21 cellular contexts compared by ENCODE assay signal in the genomic region with DNA sequence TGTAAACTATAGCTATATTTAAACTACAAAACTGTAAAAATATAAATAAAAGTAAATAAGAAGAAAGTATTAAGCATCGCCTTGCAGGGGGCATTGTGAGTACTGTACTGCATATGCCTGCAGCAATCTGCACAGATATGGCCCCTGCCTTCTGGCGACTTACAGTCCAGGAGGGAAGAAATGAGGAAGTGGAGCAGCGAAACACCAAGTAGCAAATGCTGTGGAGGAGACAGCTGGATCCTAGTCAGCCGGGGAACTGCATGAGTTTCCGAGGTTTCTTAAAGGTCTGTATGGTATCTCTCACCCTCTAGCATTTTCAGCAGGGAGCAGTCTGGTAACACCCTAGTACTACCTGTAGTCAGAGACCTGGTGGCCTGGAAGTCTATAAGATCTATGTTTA.
A peak's percentile ranks its signal among the peaks of the same experiment; 100 is the strongest.
DNase-seq lines count a peak whose midpoint lies in the region; ATAC-seq, FAIRE-seq and TF ChIP-seq lines count a peak whose summit lies in the region.
"Had no signal": no experiment of that assay in that cellular context is flagged by ENCODE, and none has a peak within 500 bp of the region (broad histone marks: within the 10 kb centered on the region; RNA-seq: fewer than 3 reads in every experiment).

No MANE protein-coding gene starts in this region.

- no peaks in the 10 kb centered on the region; the same call in 1 of the 2 replicates for H3K23me2 ChIP-seq in H1 (ENCODE audit: low read depth, low read length)

- TF ChIP-seq RAD21 in H1 (IDR thresholded peaks at IDR 0.05 in 1 of 2, conservative IDR thresholded peaks at IDR 0.05 in 1 of 2; ENCODE audit: low read depth in 2 of 2, low read length in 2 of 2) = no peak

- DNase-seq in GM19239 (ENCODE audit: insufficient read length, low spot score) (no peak), NB4 (ENCODE audit: low read depth) (peak; percentile 56), H1 (ENCODE audit: low read depth in 1 of 2, low spot score in 2 of 2) (no peak), sigmoid colon (no peak), DMS53 treated with DMSO at 0.1 percent for 48 hours (lab: John Stamatoyannopoulos, UW; ENCODE audit: unreplicated experiment) (no peak), esophagus muscularis mucosa (ENCODE audit: extremely low spot score) (no peak), SW 1271 (lab: John Stamatoyannopoulos, UW) (no peak)
- DNase-seq: BE2C; CD8-positive, alpha-beta memory T cell; DMS79 treated with DMSO at 0.1 percent for 48 hours; H7; NCI-H1048; NCI-H1436 treated with DMSO at 0.1 percent for 48 hours; NCI-H2029 treated with DMSO at 0.1 percent for 48 hours; NCI-H510A; NCI-H774; T-helper 17 cell had no signal

- no peaks in the 10 kb centered on the region for H3K79me1 ChIP-seq in H1 (ENCODE audit: low read depth, low read length)

- H2BK15ac ChIP-seq in H1 (ENCODE audit: low read length) = no peak overlapping the region

- no peak overlapping the region for H3K4me2 ChIP-seq in H1 (ENCODE audit: insufficient read depth in 1 of 2, low read depth in 2 of 2, low read length in 2 of 2)

- TF ChIP-seq POLR2A in NB4 (IDR thresholded peaks at IDR 0.05; ENCODE audit: extremely low read depth, insufficient read length) (no peak), H1 (IDR thresholded peaks at IDR 0.05; ENCODE audit: control extremely low read depth in 1 of 2, low read depth in 2 of 2, low read length in 2 of 2) (no peak), sigmoid colon (IDR thresholded peaks at IDR 0.05) (no peak), esophagus muscularis mucosa (IDR thresholded peaks at IDR 0.05; ENCODE audit: low read depth) (no peak)

- H2BK5ac ChIP-seq in H1 (ENCODE audit: low read depth, low read length) = no peak overlapping the region

- H3K9ac ChIP-seq in H1 (replicated peaks in 1 of 4; ENCODE audit: extremely low read depth in 1 of 4, low read depth in 3 of 4, low read length in 3 of 4) = no peak overlapping the region

- CTCF ChIA-PET in H1 (lab: Charles Lee; ENCODE audit: partially characterized antibody) = interaction anchor here (1.0 to 1.3 kb wide), 3 partner anchors 18 to 88 kb away, joined by 3 to 4 read pairs (median 3); no protein-coding TSS in a partner anchor

- H3K4me1 ChIP-seq in H1 (replicated peaks in 1 of 4; ENCODE audit: control insufficient read depth in 3 of 4, insufficient read depth in 4 of 4, low read length in 3 of 4) = peaks cover 9 to 18% (median 13%) of the 10 kb centered on the region in 4 experiments
- H3K4me1 ChIP-seq in sigmoid colon = peaks cover 0 to 73% (median 64%) of the 10 kb centered on the region in 4 donors
- H3K4me1 ChIP-seq in esophagus muscularis mucosa = peaks cover 23 to 61% (median 55%) of the 10 kb centered on the region in 4 donors
- H3K4me1 ChIP-seq: BE2C had no signal

- no peak overlapping the region for H3K56ac ChIP-seq in H1 (replicated peaks; ENCODE audit: insufficient read length, low read depth, low read length)

- no peak overlapping the region for H4K8ac ChIP-seq in H1 (ENCODE audit: extremely low read depth, insufficient read depth, low read length)

- FAIRE-seq in GM19239 (lab: Jason Lieb, UNC) = peak; percentile 56
- no peak for FAIRE-seq in H1 (lab: Jason Lieb, UNC)
- FAIRE-seq: D721Med, GM12892 had no signal

- no peak overlapping the region for H3K27ac ChIP-seq in H1 (ENCODE audit: low read depth, low read length)
- peak overlapping the region in 3 of 4 donors; percentile 76 to 82 (median 81) for H3K27ac ChIP-seq in sigmoid colon
- H3K27ac ChIP-seq in esophagus muscularis mucosa (replicated peaks in 1 of 4) = peak overlapping the region in 1 of 4 donors; percentile 31

- H4K5ac ChIP-seq in H1 (ENCODE audit: insufficient read length, low read depth, low read length) = no peak overlapping the region

- peak overlapping the region; percentile 15 for H2BK120ac ChIP-seq in H1 (replicated peaks; ENCODE audit: low read depth, low read length)

- no peak overlapping the region for H2AFZ ChIP-seq in H1 (ENCODE audit: low read length)

- H3K4ac ChIP-seq in H1 (replicated peaks; ENCODE audit: insufficient read length, low read depth, low read length) = no peak overlapping the region

- no peak overlapping the region for H2BK12ac ChIP-seq in H1 (ENCODE audit: low read depth, low read length)

- no peak overlapping the region for H4K91ac ChIP-seq in H1 (replicated peaks; ENCODE audit: insufficient read length, low read length)

- no peaks in the 10 kb centered on the region for H4K20me1 ChIP-seq in H1 (replicated peaks in 1 of 2; ENCODE audit: control insufficient read depth in 1 of 2, insufficient read depth in 2 of 2, low read length in 2 of 2)

- no peak overlapping the region for H3K18ac ChIP-seq in H1 (ENCODE audit: extremely low read depth, low read length)

- WGBS in H1 (ENCODE audit: extremely low coverage in 1 of 2, insufficient coverage in 1 of 2, insufficient read length in 1 of 2, insufficient replicate concordance in 2 of 2, low coverage in 1 of 2, low lambda C conversion rate in 2 of 2, missing lambda C conversion rate in 1 of 2), 2 experiments = 89% methylated on average over 5 of the region's 5 CpGs; no CpG with 5 or more reads in 1 of the 2 experiments
- 66 to 85% methylated on average over 5 of the region's 5 CpGs for WGBS in sigmoid colon, 2 donors
- 72% methylated on average over 5 of the region's 5 CpGs for WGBS in esophagus muscularis mucosa

- TF ChIP-seq EP300 in H1 (IDR thresholded peaks at IDR 0.05; ENCODE audit: borderline replicate concordance in 1 of 2, low read depth in 2 of 2, low read length in 2 of 2) (no peak), sigmoid colon (IDR thresholded peaks at IDR 0.05) (no peak), esophagus muscularis mucosa (IDR thresholded peaks at IDR 0.05) (no peak)

- H3K27me3 ChIP-seq in H1 (replicated peaks in 1 of 4; ENCODE audit: control insufficient read depth in 3 of 4, extremely low read depth in 1 of 4, insufficient read depth in 3 of 4, low read length in 3 of 4) = no peaks in the 10 kb centered on the region
- no peaks in the 10 kb centered on the region for H3K27me3 ChIP-seq in sigmoid colon
- H3K27me3 ChIP-seq in esophagus muscularis mucosa = no peaks in the 10 kb centered on the region

- no peaks in the 10 kb centered on the region for H3K79me2 ChIP-seq in H1 (ENCODE audit: control insufficient read depth in 1 of 2, insufficient read depth in 2 of 2, low read length in 2 of 2)

- H2BK20ac ChIP-seq in H1 (ENCODE audit: low read length) = 0 out of 2 replicates have a peak overlapping the region, but pooled peaks have one; percentile 87

- no peak overlapping the region for H2AK5ac ChIP-seq in H1 (ENCODE audit: low read depth, low read length)

- H3K9me3 ChIP-seq in H1 (ENCODE audit: insufficient read depth in 2 of 2, low read depth in 1 of 2, low read length in 1 of 2) (peaks cover 0 to 4% of the 10 kb centered on the region in 2 experiments; a peak in 1 of 4 replicates), sigmoid colon (peaks cover 0 to 3% (median 0%) of the 10 kb centered on the region in 4 donors), esophagus muscularis mucosa (no peaks in the 10 kb centered on the region)
- H3K9me3 ChIP-seq: BE2C had no signal

- no peak overlapping the region for H3K4me3 ChIP-seq in NB4 (ENCODE audit: low read depth, low read length)
- no peak overlapping the region for H3K4me3 ChIP-seq in H1 (ENCODE audit: extremely low read depth in 1 of 4, insufficient read depth in 2 of 4, low read depth in 3 of 4, low read length in 4 of 4)
- no peak overlapping the region for H3K4me3 ChIP-seq in sigmoid colon
- H3K4me3 ChIP-seq in esophagus muscularis mucosa = no peak overlapping the region

- no peak overlapping the region for H3K23ac ChIP-seq in H1 (ENCODE audit: insufficient read length)

- ATAC-seq in GM18517 (IDR thresholded peaks at IDR 0.05; ENCODE audit: unreplicated experiment) = no peak
- ATAC-seq: Right ventricle myocardium inferior, T-helper 17 cell had no signal

- intact Hi-C loops in sigmoid colon (cut with DNase I) (loop anchor here (10.0 kb wide), 1 partner anchor 185 kb away; no protein-coding TSS in a partner anchor), esophagus muscularis mucosa (cut with DNase I) (no loop called here)

- H3K14ac ChIP-seq in H1 (ENCODE audit: insufficient read length) = no peak overlapping the region

- no peak for TF ChIP-seq CTCF in NB4 (IDR thresholded peaks at IDR 0.05; ENCODE audit: low read depth, low read length)
- no peak for TF ChIP-seq CTCF in H1 (IDR thresholded peaks at IDR 0.05; ENCODE audit: control extremely low read depth in 1 of 3, insufficient read depth in 1 of 3, low read depth in 1 of 3, low read length in 3 of 3)
- TF ChIP-seq CTCF in sigmoid colon (IDR thresholded peaks at IDR 0.05) = no peak
- no peak for TF ChIP-seq CTCF in esophagus muscularis mucosa (IDR thresholded peaks at IDR 0.05)

- H3K36me3 ChIP-seq in H1 (ENCODE audit: control insufficient read depth in 2 of 4, insufficient read depth in 4 of 4, low read length in 3 of 4) (no peaks in the 10 kb centered on the region), sigmoid colon (no peaks in the 10 kb centered on the region), esophagus muscularis mucosa (no peaks in the 10 kb centered on the region)
- H3K36me3 ChIP-seq: BE2C had no signal

- POLR2A ChIA-PET in H1 (lab: Charles Lee; ENCODE audit: partially characterized antibody) = no interaction called here

TF ChIP-seq in H1, 55 proteins besides CTCF, POLR2A, EP300 and RAD21 (continues in another document):
- TF ChIP-seq EGR1 (IDR thresholded peaks at IDR 0.05; ENCODE audit: borderline replicate concordance, low read depth, low read length) (no peak), TBP (IDR thresholded peaks at IDR 0.05; ENCODE audit: low read depth, low read length) (no peak), TAF7 (optimal IDR thresholded peaks at IDR 0.05; ENCODE audit: borderline replicate concordance, low read depth, low read length) (no peak), FOSL1 (IDR thresholded peaks at IDR 0.05; ENCODE audit: insufficient read depth, low read depth, low read length) (no peak), TAF1 (IDR thresholded peaks at IDR 0.05; ENCODE audit: low read depth, low read length) (no peak), CHD1 (IDR thresholded peaks at IDR 0.05; ENCODE audit: low read depth, low read length) (no peak), SIX5 (IDR thresholded peaks at IDR 0.05; ENCODE audit: low read depth, low read length) (no peak), SIRT6 (IDR thresholded peaks at IDR 0.05; ENCODE audit: low read length) (no peak), POLR2AphosphoS5 (IDR thresholded peaks at IDR 0.05; ENCODE audit: low read depth, low read length) (no peak), BRCA1 (IDR thresholded peaks at IDR 0.05; ENCODE audit: low read depth, low read length) (no peak), BCL11A (IDR thresholded peaks at IDR 0.05; ENCODE audit: low read depth in 2 of 2, low read length in 2 of 2) (no peak), CTBP2 (IDR thresholded peaks at IDR 0.05; ENCODE audit: borderline replicate concordance, insufficient read depth, insufficient read length, low read length) (no peak), CEBPB (IDR thresholded peaks at IDR 0.05; ENCODE audit: low read depth, low read length) (no peak)
- TF ChIP-seq, protein P1, sequence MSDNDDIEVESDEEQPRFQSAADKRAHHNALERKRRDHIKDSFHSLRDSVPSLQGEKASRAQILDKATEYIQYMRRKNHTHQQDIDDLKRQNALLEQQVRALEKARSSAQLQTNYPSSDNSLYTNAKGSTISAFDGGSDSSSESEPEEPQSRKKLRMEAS (IDR thresholded peaks at IDR 0.05) = no peak
